14 cellular contexts compared by ENCODE assay signal in the genomic region with DNA sequence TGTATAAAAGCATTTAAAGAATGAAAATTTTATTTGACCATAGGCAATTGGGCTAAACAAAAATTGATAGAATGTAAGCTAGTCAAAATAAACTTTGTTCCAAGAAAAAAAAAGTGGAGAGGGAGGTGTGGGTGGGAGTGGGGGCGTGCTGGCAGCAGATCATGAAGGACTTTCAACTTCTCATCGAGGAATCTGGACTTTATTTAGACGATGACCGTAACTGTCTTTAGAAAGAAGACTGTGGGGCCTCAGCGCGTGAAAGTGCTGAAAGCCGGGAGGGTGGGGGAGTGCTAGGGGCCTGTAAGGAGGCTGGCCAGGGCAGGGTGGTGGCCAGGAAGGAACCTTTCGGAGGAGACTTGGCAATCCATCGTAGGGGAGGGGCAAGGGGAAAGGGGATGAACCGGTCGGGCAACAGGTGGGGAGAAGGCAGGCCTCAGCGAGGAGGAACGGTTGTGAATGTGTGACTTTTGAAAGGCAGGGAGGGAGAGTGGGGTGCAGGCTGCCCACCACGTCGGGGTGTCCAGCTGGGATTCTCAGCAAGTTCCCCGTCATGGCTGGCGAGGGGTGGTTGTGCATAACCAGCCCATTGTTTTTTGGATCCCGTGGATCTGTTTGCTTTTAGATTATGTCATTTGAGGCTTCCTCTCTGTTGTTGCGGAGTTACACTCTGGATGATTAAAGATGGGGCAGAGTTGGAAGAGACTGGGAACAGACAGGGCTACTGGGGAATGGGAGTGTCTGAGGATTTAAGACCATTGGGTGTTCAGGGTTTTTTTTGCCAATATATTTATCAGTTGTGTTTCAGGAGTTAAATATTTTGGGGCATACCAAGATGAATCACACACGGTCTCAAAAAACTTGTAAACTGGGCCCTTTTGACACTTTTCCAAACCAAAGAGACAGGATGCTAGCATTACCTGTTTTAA. TPM values are rescaled to one million over a fixed set of nuclear protein-coding genes. Genes with fewer than 3 reads are reported as not detected.
DNase-seq lines count a peak whose midpoint lies in the region; ATAC-seq, FAIRE-seq and TF ChIP-seq lines count a peak whose summit lies in the region.
"Had no signal": no experiment of that assay in that cellular context is flagged by ENCODE, and none has a peak within 500 bp of the region (broad histone marks: within the 10 kb centered on the region; RNA-seq: fewer than 3 reads in every experiment).

No MANE protein-coding gene starts in this region.

- POLR2A ChIA-PET in HEK293 (lab: Yijun Ruan, JAX) (no interaction called here), T-cell (lab: Charles Lee) (no interaction called here)

- TF ChIP-seq CTCF in HEK293 (tag by site-specific recombination; IDR thresholded peaks at IDR 0.05) (no peak), body of pancreas (IDR thresholded peaks at IDR 0.05) (no peak), left lung (IDR thresholded peaks at IDR 0.05) (no peak), testis (IDR thresholded peaks at IDR 0.05) (no peak), foreskin fibroblast (IDR thresholded peaks at IDR 0.05; ENCODE audit: low read depth, low read length) (no peak)

- no peak for TF ChIP-seq POLR2A in body of pancreas (IDR thresholded peaks at IDR 0.05)
- TF ChIP-seq POLR2A in testis (IDR thresholded peaks at IDR 0.05): no peak
- TF ChIP-seq POLR2A in GM12891 (IDR thresholded peaks at IDR 0.05; ENCODE audit: low read depth, low read length): no peak

- ATAC-seq in body of pancreas (peak; percentile 84), left lung (peak; percentile 76), T-cell (replicated peaks in 1 of 4) (no peak)
- ATAC-seq: Panc1 had no signal

- no peak overlapping the region for H3K27ac Mint-ChIP-seq in T-cell

- H3K36me3 ChIP-seq in HEK293 (ENCODE audit: control insufficient read depth in 2 of 2, insufficient read depth in 1 of 2, low read length in 2 of 2): no peaks in the 10 kb centered on the region
- no peaks in the 10 kb centered on the region for H3K36me3 ChIP-seq in body of pancreas (replicated peaks in 1 of 2; ENCODE audit: insufficient read depth in 1 of 2, low read depth in 2 of 2)
- no peaks in the 10 kb centered on the region for H3K36me3 ChIP-seq in left lung
- H3K36me3 ChIP-seq in testis (ENCODE audit: low read depth, missing control alignments): no peaks in the 10 kb centered on the region
- H3K36me3 ChIP-seq: tibial nerve had no signal

- intact Hi-C loops in body of pancreas (cut with DNase I): no loop called here
- intact Hi-C loops in left lung (cut with DNase I): no loop called here
- intact Hi-C loops in testis (cut with DNase I; ENCODE audit: low total_unique reads): no loop called here

- H3K27me3 Mint-ChIP-seq in T-cell: peaks cover 46 to 47% of the 10 kb centered on the region in 2 donors

- H3K9me3 Mint-ChIP-seq in T-cell: no peaks in the 10 kb centered on the region

- H3K27me3 ChIP-seq in body of pancreas (no peaks in the 10 kb centered on the region), left lung (peaks cover 0 to 30% of the 10 kb centered on the region in 2 donors), testis (no peaks in the 10 kb centered on the region)

- no peak overlapping the region for H3K4me3 Mint-ChIP-seq in T-cell

- H3K36me3 Mint-ChIP-seq in T-cell: no peaks in the 10 kb centered on the region

- H3K27ac ChIP-seq in HEK293 (ENCODE audit: extremely low read depth, low read depth, low read length) (no peak overlapping the region), body of pancreas (peak overlapping the region in 3 of 4 donors; percentile 62 to 78 (median 66)), left lung (no peak overlapping the region), testis (peak overlapping the region; percentile 45 to 71)
- H3K27ac ChIP-seq: tibial nerve had no signal

- H3K4me3 ChIP-seq in HEK293 (ENCODE audit: low read depth, low read length): no peak overlapping the region
- H3K4me3 ChIP-seq in body of pancreas: no peak overlapping the region
- no peak overlapping the region for H3K4me3 ChIP-seq in left lung
- H3K4me3 ChIP-seq in testis: no peak overlapping the region
- no peak overlapping the region for H3K4me3 ChIP-seq in foreskin fibroblast (ENCODE audit: low read depth in 1 of 2, low read length in 2 of 2)
- H3K4me3 ChIP-seq: tibial nerve had no signal

- no peak for FAIRE-seq in GM12891 (lab: Jason Lieb, UNC)
- FAIRE-seq: islet of Langerhans had no signal

- peak; percentile 73 to 81 (median 76) for DNase-seq in body of pancreas
- peak in 1 of 2 donors; percentile 44 for DNase-seq in left lung
- peak; percentile 69 for DNase-seq in testis
- no peak for DNase-seq in GM12891 (ENCODE audit: insufficient read length, low spot score)
- no peak for DNase-seq in T-cell
- no peak for DNase-seq in ecto neural progenitor cell (ENCODE audit: low spot score)
- no peak for DNase-seq in foreskin fibroblast
- DNase-seq: aorta, NCI-H2081 had no signal

- peaks cover 18% of the 10 kb centered on the region for H3K4me1 ChIP-seq in HEK293 (ENCODE audit: control insufficient read depth, insufficient read depth, low read length)
- H3K4me1 ChIP-seq in body of pancreas: peaks cover 59% of the 10 kb centered on the region
- H3K4me1 ChIP-seq in left lung: no peaks in the 10 kb centered on the region
- H3K4me1 ChIP-seq in testis: peaks cover 30% of the 10 kb centered on the region

- H3K9me3 ChIP-seq in HEK293 (ENCODE audit: control insufficient read depth, insufficient read depth, low read depth, low read length): no peaks in the 10 kb centered on the region
- H3K9me3 ChIP-seq in body of pancreas: no peaks in the 10 kb centered on the region
- no peaks in the 10 kb centered on the region for H3K9me3 ChIP-seq in left lung
- H3K9me3 ChIP-seq in testis: no peaks in the 10 kb centered on the region
- H3K9me3 ChIP-seq: tibial nerve had no signal

- CTCF ChIA-PET in HEK293 (lab: Yijun Ruan, JAX): interaction anchor here (0.7 kb wide), 2 partner anchors 299 to 463 kb away, joined by 4 read pairs; no protein-coding TSS in a partner anchor
- CTCF ChIA-PET in T-cell (lab: Charles Lee): no interaction called here

- no peaks in the 10 kb centered on the region for H3K4me1 Mint-ChIP-seq in T-cell

- 30% methylated on average over 16 to 20 of the region's 20 CpGs for WGBS in body of pancreas, 2 donors
- 33 to 51% methylated on average over 20 of the region's 20 CpGs for WGBS in testis, 2 donors

TF ChIP-seq in HEK293, 187 proteins besides CTCF, POLR2A, EP300 and RAD21 (continues in another document):
- no peak for TF ChIP-seq KLF9 (tag by site-specific recombination; IDR thresholded peaks at IDR 0.05; ENCODE audit: low read depth)
- peak; percentile 81; the same call in 1 of the 2 replicates for TF ChIP-seq SCRT1 (tag by site-specific recombination; IDR thresholded peaks at IDR 0.05; ENCODE audit: borderline replicate concordance)
- peak; percentile 83 for TF ChIP-seq ZFHX2 (tag by site-specific recombination; conservative IDR thresholded peaks at IDR 0.05)
- no peak for TF ChIP-seq ZNF521 (tag by site-specific recombination; IDR thresholded peaks at IDR 0.05)
- no peak for TF ChIP-seq ZNF324 (tag by site-specific recombination; IDR thresholded peaks at IDR 0.05)
- no peak for TF ChIP-seq ZNF473 (tag by site-specific recombination; IDR thresholded peaks at IDR 0.05)
- peak; percentile 97 for TF ChIP-seq SCRT2 (tag by site-specific recombination; IDR thresholded peaks at IDR 0.05)
- TF ChIP-seq ZNF600 (tag by site-specific recombination; IDR thresholded peaks at IDR 0.05): peak; percentile 81
- peak; percentile 54 for TF ChIP-seq ZIC2 (tag by site-specific recombination; IDR thresholded peaks at IDR 0.05)

TF ChIP-seq in GM12891, 5 proteins besides CTCF, POLR2A, EP300 and RAD21:
- TF ChIP-seq POU2F2 (IDR thresholded peaks at IDR 0.05; ENCODE audit: low read depth, low read length) (no peak), POLR2AphosphoS5 (IDR thresholded peaks at IDR 0.05; ENCODE audit: low read depth, low read length) (no peak), SPI1 (IDR thresholded peaks at IDR 0.05; ENCODE audit: low read depth, low read length) (no peak), PAX5 (IDR thresholded peaks at IDR 0.05; ENCODE audit: insufficient read depth, low read length, severe bottlenecking) (no peak), TAF1 (IDR thresholded peaks at IDR 0.05; ENCODE audit: low read depth, low read length) (no peak)

RNA-seq across cellular contexts. Expression of gene HUNK, which starts 35.5 kb away (rescaled TPM):
- total RNA-seq in body of pancreas: 1 to 10 TPM; 6.7 to 9.2 TPM
- total RNA-seq in left lung: 1 to 10 TPM; 2.9 to 6.1 TPM
- 1 to 10 TPM; 6.8 to 7.6 TPM for total RNA-seq in testis
- polyA plus RNA-seq in testis (ENCODE audit: insufficient read depth, low read depth, low replicate concordance): 2.1 TPM
- polyA plus RNA-seq in GM12891 (2012; ENCODE audit: low read depth, missing spikeins): not detected
- 1 to 10 TPM in 1 of 5 donors, under 1 TPM in 2, not detected in 2; 0.22 to 1.1 (median 0.35) TPM for total RNA-seq in T-cell
- total RNA-seq: HT1080 had no signal

Comparison
In these comparisons a context has a peak if more than half of its experiments do, and no peak if none do; other contexts are left out.
1. H3K27ac ChIP-seq: peak in body of pancreas (3 of 4) and testis (2 of 2); none in HEK293 (single experiment) and left lung (0 of 2).
2. ATAC-seq: peak in body of pancreas (single experiment) and left lung (single experiment); none in T-cell (0 of 4).
3. DNase-seq: peak in body of pancreas (4 of 4) and testis (single experiment); none in GM12891 (single experiment), T-cell (0 of 34), ecto neural progenitor cell (single experiment) and foreskin fibroblast (0 of 2).